ENCODE assay signal across 8 cellular contexts in the genomic region with DNA sequence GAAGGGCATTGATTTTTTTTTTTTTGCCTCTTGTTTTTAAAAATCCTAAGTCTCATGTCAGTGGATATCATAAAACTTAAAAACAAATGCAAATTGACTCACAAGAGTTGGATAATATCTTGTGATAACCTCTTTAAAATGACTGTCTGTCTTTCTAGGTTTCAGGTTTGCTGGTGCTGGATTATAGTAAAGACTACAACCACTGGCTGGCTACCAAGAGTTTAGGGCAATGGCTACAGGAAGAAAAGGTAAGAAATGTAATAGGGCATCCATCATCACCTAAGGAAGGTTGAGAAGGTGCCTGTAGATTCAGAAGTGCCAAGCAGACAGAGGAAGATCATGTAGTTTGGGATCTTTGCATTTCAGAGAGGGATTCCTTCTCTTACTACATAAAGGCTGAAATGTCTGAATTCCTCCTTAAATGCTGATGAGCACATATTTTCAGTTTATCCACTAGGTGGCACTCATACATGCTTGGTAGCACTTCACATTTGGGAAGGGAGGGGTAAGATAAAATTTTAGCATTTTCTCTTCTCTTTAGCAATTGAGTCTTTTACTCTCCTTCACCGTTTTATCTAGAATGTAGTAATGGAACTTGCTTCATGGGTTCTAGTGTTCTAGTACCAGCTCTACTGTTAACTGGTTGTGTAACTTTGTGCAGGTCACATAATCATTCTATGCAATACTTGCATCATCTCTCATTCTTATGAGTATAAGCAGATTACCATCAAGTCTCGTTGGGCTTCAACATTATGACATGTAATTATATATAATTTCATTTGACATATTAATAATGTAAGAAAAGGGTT. TPM values are rescaled to one million over a fixed set of nuclear protein-coding genes. Genes with fewer than 3 reads are reported as not detected.
A peak's percentile ranks its signal among the peaks of the same experiment; 100 is the strongest.
DNase-seq lines count a peak whose midpoint lies in the region; ATAC-seq, FAIRE-seq and TF ChIP-seq lines count a peak whose summit lies in the region.

No MANE protein-coding gene starts in this region.

- H3K36me3 Mint-ChIP-seq in Calu3 (ENCODE audit: insufficient read depth, unreplicated experiment): no peaks in the 10 kb centered on the region

- H3K4me3 Mint-ChIP-seq in Calu3 (ENCODE audit: low read depth, unreplicated experiment): no peak overlapping the region

- no peak overlapping the region for H3K27ac ChIP-seq in tibial nerve

- CTCF ChIA-PET in Calu3 (lab: Charles Lee): no interaction called here

- no TSS peak for BruUV-seq in Calu3 (replicated peaks; lab: Mats Ljungman, UMichigan)

- H3K4me3 ChIP-seq in tibial nerve: no peak overlapping the region

- H3K4me1 ChIP-seq in tibial nerve: no peaks in the 10 kb centered on the region

- no peaks in the 10 kb centered on the region for H3K4me1 Mint-ChIP-seq in Calu3 (ENCODE audit: low read depth, unreplicated experiment)

- ATAC-seq in GM18873 (IDR thresholded peaks at IDR 0.05; ENCODE audit: low FRiP score, unreplicated experiment): peak; percentile 81
- peak; percentile 93 for ATAC-seq in HG02981 (IDR thresholded peaks at IDR 0.05; ENCODE audit: unreplicated experiment)

- no peak for TF ChIP-seq EP300 in tibial nerve (IDR thresholded peaks at IDR 0.05)

- TF ChIP-seq CTCF in Calu3 (IDR thresholded peaks at IDR 0.05; ENCODE audit: unreplicated experiment): peak; percentile 79
- TF ChIP-seq CTCF in tibial nerve (IDR thresholded peaks at IDR 0.05): peak; percentile 46 to 70 (median 64)

- no peak for DNase-seq in Calu3
- DNase-seq in NCI-H2081 (lab: John Stamatoyannopoulos, UW): peak; percentile 60 to 71
- peak; percentile 51 for DNase-seq in amniotic stem cell (lab: John Stamatoyannopoulos, UW)
- no peak for DNase-seq in tibial nerve (ENCODE audit: low spot score in 2 of 2)
- DNase-seq in stimulated activated CD4-positive, alpha-beta T cell treated with anti-CD3 and anti-CD28 coated beads, Interleukin-2, amount 100 ng/mL, for 24 hours: no peak

- TF ChIP-seq POLR2A in tibial nerve (IDR thresholded peaks at IDR 0.05): no peak

- no peaks in the 10 kb centered on the region for H3K9me3 Mint-ChIP-seq in Calu3 (ENCODE audit: low read depth, unreplicated experiment)

- H3K27ac Mint-ChIP-seq in Calu3 (ENCODE audit: unreplicated experiment): no peak overlapping the region

- H3K36me3 ChIP-seq in tibial nerve: peaks cover 0 to 1% (median 0%) of the 10 kb centered on the region in 3 donors

- peak; percentile 17 for FAIRE-seq in islet of Langerhans (lab: Jason Lieb, UNC)

- H3K27me3 ChIP-seq in tibial nerve: no peaks in the 10 kb centered on the region

- no peaks in the 10 kb centered on the region for H3K27me3 Mint-ChIP-seq in Calu3 (ENCODE audit: unreplicated experiment)

- WGBS in tibial nerve, 2 donors: 29 to 37% methylated on average over 2 of the region's 2 CpGs

- no peaks in the 10 kb centered on the region for H3K9me3 ChIP-seq in tibial nerve

- intact Hi-C loops in Calu3 (cut with micrococcal nuclease; ENCODE audit: unreplicated experiment): loop anchor here (1.0 kb wide), 1 partner anchor 74 kb away; no protein-coding TSS in a partner anchor

RNA-seq across cellular contexts. Expression of a gene that starts 21.1 kb away (rescaled TPM):
- 0.80 and 1.1 TPM in 2 replicates for total RNA-seq in Calu3 (2022)
- total RNA-seq in tibial nerve: 10 to 100 TPM in 1 of 4 donors, 1 to 10 TPM in 3; 5.9 to 15.1 (median 7.7) TPM

Comparison
In these comparisons a context has a peak if more than half of its experiments do, and no peak if none do; other contexts are left out.
1. DNase-seq: peak in NCI-H2081 (2 of 2) and amniotic stem cell (single experiment); none in Calu3 (single experiment), tibial nerve (0 of 2) and stimulated activated CD4-positive, alpha-beta T cell treated with anti-CD3 and anti-CD28 coated beads, Interleukin-2, amount 100 ng/mL, for 24 hours (0 of 2).